23 cellular contexts compared by ENCODE assay signal in the genomic region with DNA sequence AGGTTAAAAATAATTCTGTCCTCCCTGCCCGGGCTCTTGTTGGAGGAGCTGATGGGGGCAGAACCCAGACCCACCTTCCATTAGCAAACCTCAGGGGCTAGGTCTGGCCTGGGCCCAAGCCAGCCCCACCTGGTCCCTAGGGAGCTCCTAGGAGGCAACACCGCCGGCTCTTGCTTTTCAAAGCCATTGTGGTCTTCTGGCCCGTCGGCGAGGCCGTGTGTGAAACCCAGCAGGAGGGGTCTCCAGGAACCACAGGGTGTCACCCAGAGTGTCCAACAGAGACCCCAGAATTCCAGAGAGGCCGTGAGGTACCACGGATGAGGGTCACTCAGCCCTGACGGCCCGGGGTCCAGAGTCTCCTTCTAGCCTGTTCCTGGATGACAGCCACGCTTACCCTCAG. TPM values are rescaled to one million over a fixed set of nuclear protein-coding genes. Genes with fewer than 3 reads are reported as not detected.
"Had no signal": no experiment of that assay in that cellular context is flagged by ENCODE, and none has a peak within 500 bp of the region (broad histone marks: within the 10 kb centered on the region; RNA-seq: fewer than 3 reads in every experiment).

No MANE protein-coding gene starts in this region.

- H3K4me3 Mint-ChIP-seq: memory B cell; naive thymus-derived CD8-positive, alpha-beta T cell; nephron progenitor cell; stimulated activated memory B cell treated with anti-CD40 and anti-IgM and Interleukin-4, amounts not matched to agents 10 μg/mL and 1 μg/mL and 100 μg/mL, for 72 hours; stimulated activated naive CD8-positive, alpha-beta T cell treated with anti-CD3 and anti-CD28 coated beads, Interleukin-15, amount 100 ng/mL, for 72 hours had no signal

- H3K36me3 Mint-ChIP-seq: memory B cell; stimulated activated memory B cell treated with anti-CD40 and anti-IgM and Interleukin-4, amounts not matched to agents 10 μg/mL and 1 μg/mL and 100 μg/mL, for 72 hours had no signal

- H3K27ac ChIP-seq: heart right ventricle, hepatocyte, left ventricle myocardium inferior, parathyroid adenoma, right atrium auricular region, right lobe of liver, tibial nerve, upper lobe of left lung had no signal

- H3K4me2 ChIP-seq: hepatocyte, smooth muscle cell had no signal

- H3K27me3 Mint-ChIP-seq: stimulated activated naive CD8-positive, alpha-beta T cell treated with anti-CD3 and anti-CD28 coated beads, Interleukin-15, amount 100 ng/mL, for 72 hours had no signal

- H3K9me3 ChIP-seq: right atrium auricular region, right lobe of liver had no signal

- H3K27me3 ChIP-seq: hepatocyte, right atrium auricular region, right lobe of liver, upper lobe of left lung had no signal

- H3K9ac ChIP-seq: parathyroid adenoma had no signal

- H3K36me3 ChIP-seq: heart right ventricle, left ventricle myocardium inferior, right atrium auricular region, right lobe of liver, tibial nerve, upper lobe of left lung had no signal

- ATAC-seq: heart right ventricle; naive thymus-derived CD8-positive, alpha-beta T cell; right lobe of liver; stimulated activated memory B cell treated with anti-CD40 and anti-IgM and Interleukin-4, amounts not matched to agents 10 μg/mL and 1 μg/mL and 100 μg/mL, for 72 hours; stimulated activated naive CD8-positive, alpha-beta T cell treated with anti-CD3 and anti-CD28 coated beads, Interleukin-15, amount 100 ng/mL, for 72 hours had no signal

- H3K27ac Mint-ChIP-seq: memory B cell; nephron progenitor cell; stimulated activated memory B cell treated with anti-CD40 and anti-IgM and Interleukin-4, amounts not matched to agents 10 μg/mL and 1 μg/mL and 100 μg/mL, for 72 hours; stimulated activated naive CD8-positive, alpha-beta T cell treated with anti-CD3 and anti-CD28 coated beads, Interleukin-15, amount 100 ng/mL, for 72 hours had no signal

- H2AFZ ChIP-seq: hepatocyte, parathyroid adenoma had no signal

- DNase-seq: islet precursor cell; left ventricle myocardium inferior; naive thymus-derived CD8-positive, alpha-beta T cell; nephron progenitor cell; nucleus accumbens; right lobe of liver; stimulated activated CD4-positive, alpha-beta T cell treated with anti-CD3 and anti-CD28 coated beads, Interleukin-1b, Interleukin-23, amount 100 ng/mL, for 48 hours; stimulated activated CD4-positive, alpha-beta T cell treated with anti-CD3 and anti-CD28 coated beads, Interleukin-2, amount 100 ng/mL, for 48 hours; stimulated activated CD4-positive, alpha-beta T cell treated with anti-CD3 and anti-CD28 coated beads, Interleukin-4, amount 100 ng/mL, for 4 hours; stimulated activated CD8-positive, alpha-beta memory T cell treated with anti-CD3 and anti-CD28 coated beads, Interleukin-4, amount 100 ng/mL, for 48 hours; stimulated activated naive CD4-positive, alpha-beta T cell treated with Interleukin-2 at 50 U/mL for 16 hours; stimulated activated naive CD8-positive, alpha-beta T cell treated with anti-CD3 and anti-CD28 coated beads, Interleukin-15, amount 100 ng/mL, for 72 hours; substantia nigra; upper lobe of left lung had no signal

- H3K4me3 ChIP-seq: heart right ventricle, hepatocyte, left ventricle myocardium inferior, lung, right atrium auricular region, right lobe of liver, smooth muscle cell, tibial nerve, upper lobe of left lung had no signal

- H3K9me3 Mint-ChIP-seq: memory B cell; naive thymus-derived CD8-positive, alpha-beta T cell; nephron progenitor cell had no signal

- H3K4me1 ChIP-seq: parathyroid adenoma, right lobe of liver had no signal

RNA-seq across cellular contexts. Expression of gene PDGFA, which starts 16.6 kb away (rescaled TPM):
- polyA plus RNA-seq: naive thymus-derived CD8-positive, alpha-beta T cell had no signal
